ENCODE assay signal across 1 cellular context in the genomic region with DNA sequence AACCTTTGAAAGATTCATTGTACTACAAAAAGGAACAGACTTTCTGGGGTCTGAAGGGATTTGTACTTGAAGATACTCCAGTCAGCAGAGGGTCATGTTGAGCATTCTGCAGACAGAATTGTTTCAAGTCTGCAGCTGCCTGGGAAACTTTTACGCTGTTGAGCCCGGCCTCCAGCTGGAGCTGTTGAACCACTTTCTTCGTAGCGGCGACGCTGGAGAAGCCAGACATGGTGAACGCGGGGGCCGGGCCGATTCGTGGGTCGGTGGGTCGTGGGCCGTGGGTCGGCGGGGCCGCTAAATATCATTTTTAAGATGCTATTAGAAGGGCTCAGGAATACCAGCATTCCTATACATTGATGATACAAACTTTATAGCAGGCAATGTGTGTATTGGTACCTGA.
TF ChIP-seq lines count a peak whose summit lies in the region.

No MANE protein-coding gene starts in this region.

TF ChIP-seq in HepG2, 621 proteins besides CTCF, POLR2A, EP300 and RAD21:
- TF ChIP-seq ZSCAN31 (CRISPR knock-in tag; IDR thresholded peaks at IDR 0.05; ENCODE audit: low read depth) (no peak), ZBED4 (CRISPR knock-in tag; IDR thresholded peaks at IDR 0.05; ENCODE audit: borderline replicate concordance) (no peak), SMC3 (IDR thresholded peaks at IDR 0.05; ENCODE audit: low read length) (no peak), BRD4 (CRISPR knock-in tag; IDR thresholded peaks at IDR 0.05) (no peak), ZBTB3 (CRISPR knock-in tag; IDR thresholded peaks at IDR 0.05; ENCODE audit: borderline replicate concordance, low read depth) (no peak), HOMEZ (CRISPR knock-in tag; IDR thresholded peaks at IDR 0.05; ENCODE audit: low read depth) (no peak), ZBTB37 (CRISPR knock-in tag; IDR thresholded peaks at IDR 0.05) (no peak), FOXA1 (IDR thresholded peaks at IDR 0.05) (no peak), FOXA1 (CRISPR knock-in tag; IDR thresholded peaks at IDR 0.05) (no peak), HMG20B (CRISPR knock-in tag; conservative IDR thresholded peaks at IDR 0.05) (no peak), PCBP1 (IDR thresholded peaks at IDR 0.05; ENCODE audit: borderline replicate concordance, low read depth, low read length) (no peak), POLR2AphosphoS5 (IDR thresholded peaks at IDR 0.05; ENCODE audit: low read depth, low read length) (no peak), ZUFSP (CRISPR knock-in tag; IDR thresholded peaks at IDR 0.05; ENCODE audit: borderline replicate concordance) (no peak), SIN3B (IDR thresholded peaks at IDR 0.05; ENCODE audit: low read length) (no peak), ZNF556 (CRISPR knock-in tag; IDR thresholded peaks at IDR 0.05; ENCODE audit: borderline replicate concordance) (no peak), ZBTB1 (CRISPR knock-in tag; IDR thresholded peaks at IDR 0.05; ENCODE audit: borderline replicate concordance) (no peak)
- TF ChIP-seq, protein P1, sequence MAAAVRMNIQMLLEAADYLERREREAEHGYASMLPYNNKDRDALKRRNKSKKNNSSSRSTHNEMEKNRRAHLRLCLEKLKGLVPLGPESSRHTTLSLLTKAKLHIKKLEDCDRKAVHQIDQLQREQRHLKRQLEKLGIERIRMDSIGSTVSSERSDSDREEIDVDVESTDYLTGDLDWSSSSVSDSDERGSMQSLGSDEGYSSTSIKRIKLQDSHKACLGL (CRISPR knock-in tag; IDR thresholded peaks at IDR 0.05): no peak
- TF ChIP-seq, protein P2, sequence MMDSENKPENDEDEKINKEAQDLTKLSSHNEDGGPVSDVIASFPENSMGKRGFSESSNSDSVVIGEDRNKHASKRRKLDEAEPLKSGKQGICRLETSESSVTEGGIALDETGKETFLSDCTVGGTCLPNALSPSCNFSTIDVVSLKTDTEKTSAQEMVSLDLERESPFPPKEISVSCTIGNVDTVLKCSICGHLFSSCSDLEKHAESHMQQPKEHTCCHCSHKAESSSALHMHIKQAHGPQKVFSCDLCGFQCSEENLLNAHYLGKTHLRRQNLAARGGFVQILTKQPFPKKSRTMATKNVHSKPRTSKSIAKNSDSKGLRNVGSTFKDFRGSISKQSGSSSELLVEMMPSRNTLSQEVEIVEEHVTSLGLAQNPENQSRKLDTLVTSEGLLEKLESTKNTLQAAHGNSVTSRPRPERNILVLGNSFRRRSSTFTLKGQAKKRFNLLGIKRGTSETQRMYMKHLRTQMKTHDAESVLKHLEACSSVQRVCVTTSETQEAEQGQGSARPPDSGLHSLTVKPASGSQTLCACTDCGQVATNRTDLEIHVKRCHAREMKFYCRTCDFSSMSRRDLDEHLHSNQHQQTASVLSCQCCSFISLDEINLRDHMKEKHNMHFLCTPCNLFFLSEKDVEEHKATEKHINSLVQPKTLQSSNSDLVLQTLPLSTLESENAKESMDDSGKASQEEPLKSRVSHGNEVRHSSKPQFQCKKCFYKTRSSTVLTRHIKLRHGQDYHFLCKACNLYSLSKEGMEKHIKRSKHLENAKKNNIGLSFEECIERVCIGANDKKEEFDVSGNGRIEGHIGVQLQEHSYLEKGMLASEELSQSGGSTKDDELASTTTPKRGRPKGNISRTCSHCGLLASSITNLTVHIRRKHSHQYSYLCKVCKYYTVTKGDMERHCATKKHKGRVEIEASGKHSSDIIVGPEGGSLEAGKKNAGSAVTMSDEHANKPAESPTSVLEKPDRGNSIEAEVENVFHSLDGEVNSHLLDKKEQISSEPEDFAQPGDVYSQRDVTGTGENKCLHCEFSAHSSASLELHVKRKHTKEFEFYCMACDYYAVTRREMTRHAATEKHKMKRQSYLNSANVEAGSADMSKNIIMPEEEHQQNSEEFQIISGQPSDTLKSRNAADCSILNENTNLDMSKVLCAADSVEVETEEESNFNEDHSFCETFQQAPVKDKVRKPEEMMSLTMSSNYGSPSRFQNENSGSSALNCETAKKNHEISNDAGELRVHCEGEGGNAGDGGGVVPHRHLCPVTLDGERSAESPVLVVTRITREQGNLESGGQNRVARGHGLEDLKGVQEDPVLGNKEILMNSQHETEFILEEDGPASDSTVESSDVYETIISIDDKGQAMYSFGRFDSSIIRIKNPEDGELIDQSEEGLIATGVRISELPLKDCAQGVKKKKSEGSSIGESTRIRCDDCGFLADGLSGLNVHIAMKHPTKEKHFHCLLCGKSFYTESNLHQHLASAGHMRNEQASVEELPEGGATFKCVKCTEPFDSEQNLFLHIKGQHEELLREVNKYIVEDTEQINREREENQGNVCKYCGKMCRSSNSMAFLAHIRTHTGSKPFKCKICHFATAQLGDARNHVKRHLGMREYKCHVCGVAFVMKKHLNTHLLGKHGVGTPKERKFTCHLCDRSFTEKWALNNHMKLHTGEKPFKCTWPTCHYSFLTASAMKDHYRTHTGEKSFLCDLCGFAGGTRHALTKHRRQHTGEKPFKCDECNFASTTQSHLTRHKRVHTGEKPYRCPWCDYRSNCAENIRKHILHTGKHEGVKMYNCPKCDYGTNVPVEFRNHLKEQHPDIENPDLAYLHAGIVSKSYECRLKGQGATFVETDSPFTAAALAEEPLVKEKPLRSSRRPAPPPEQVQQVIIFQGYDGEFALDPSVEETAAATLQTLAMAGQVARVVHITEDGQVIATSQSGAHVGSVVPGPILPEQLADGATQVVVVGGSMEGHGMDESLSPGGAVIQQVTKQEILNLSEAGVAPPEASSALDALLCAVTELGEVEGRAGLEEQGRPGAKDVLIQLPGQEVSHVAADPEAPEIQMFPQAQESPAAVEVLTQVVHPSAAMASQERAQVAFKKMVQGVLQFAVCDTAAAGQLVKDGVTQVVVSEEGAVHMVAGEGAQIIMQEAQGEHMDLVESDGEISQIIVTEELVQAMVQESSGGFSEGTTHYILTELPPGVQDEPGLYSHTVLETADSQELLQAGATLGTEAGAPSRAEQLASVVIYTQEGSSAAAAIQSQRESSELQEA (CRISPR knock-in tag; IDR thresholded peaks at IDR 0.05; ENCODE audit: not compliant biosample characterization): no peak
- TF ChIP-seq, protein P3, sequence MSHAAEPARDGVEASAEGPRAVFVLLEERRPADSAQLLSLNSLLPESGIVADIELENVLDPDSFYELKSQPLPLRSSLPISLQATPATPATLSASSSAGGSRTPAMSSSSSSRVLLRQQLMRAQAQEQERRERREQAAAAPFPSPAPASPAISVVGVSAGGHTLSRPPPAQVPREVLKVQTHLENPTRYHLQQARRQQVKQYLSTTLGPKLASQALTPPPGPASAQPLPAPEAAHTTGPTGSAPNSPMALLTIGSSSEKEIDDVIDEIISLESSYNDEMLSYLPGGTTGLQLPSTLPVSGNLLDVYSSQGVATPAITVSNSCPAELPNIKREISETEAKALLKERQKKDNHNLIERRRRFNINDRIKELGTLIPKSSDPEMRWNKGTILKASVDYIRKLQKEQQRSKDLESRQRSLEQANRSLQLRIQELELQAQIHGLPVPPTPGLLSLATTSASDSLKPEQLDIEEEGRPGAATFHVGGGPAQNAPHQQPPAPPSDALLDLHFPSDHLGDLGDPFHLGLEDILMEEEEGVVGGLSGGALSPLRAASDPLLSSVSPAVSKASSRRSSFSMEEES (CRISPR knock-in tag; IDR thresholded peaks at IDR 0.05): no peak
TF ChIP-seq in HepG2: peak in this region for 0.
